ENCODE assay signal across 23 cellular contexts in the genomic region with DNA sequence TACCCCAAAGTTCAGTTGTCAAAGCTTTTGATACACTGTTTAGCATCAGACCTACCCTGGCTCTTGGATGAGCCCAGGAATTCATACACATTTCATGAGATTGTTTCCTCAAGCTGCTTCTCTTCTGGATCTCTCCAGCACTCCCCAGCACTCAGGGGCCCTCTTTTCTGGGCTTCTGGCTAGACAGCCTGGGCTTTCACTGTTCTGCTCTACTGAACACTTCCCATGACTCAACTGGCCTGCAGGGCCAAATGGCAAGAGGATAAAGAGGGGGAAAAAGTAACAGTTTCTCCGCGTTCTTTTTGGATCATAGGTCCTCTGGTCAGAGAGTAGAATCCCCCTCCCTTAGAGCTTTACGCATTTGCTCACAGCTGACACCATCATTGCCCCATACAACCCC. TPM values are rescaled to one million over a fixed set of nuclear protein-coding genes. Genes with fewer than 3 reads are reported as not detected.
DNase-seq lines count a peak whose midpoint lies in the region; ATAC-seq, FAIRE-seq and TF ChIP-seq lines count a peak whose summit lies in the region.
"Had no signal": no experiment of that assay in that cellular context is flagged by ENCODE, and none has a peak within 500 bp of the region (broad histone marks: within the 10 kb centered on the region; RNA-seq: fewer than 3 reads in every experiment).

No MANE protein-coding gene starts in this region.

- no peak for TF ChIP-seq POLR2A in H1 (IDR thresholded peaks at IDR 0.05; ENCODE audit: control extremely low read depth in 1 of 2, low read depth in 2 of 2, low read length in 2 of 2)

- H2BK20ac ChIP-seq in H1 (ENCODE audit: low read length): no peak overlapping the region

- TF ChIP-seq CTCF in H1 (IDR thresholded peaks at IDR 0.05; ENCODE audit: control extremely low read depth in 1 of 3, insufficient read depth in 1 of 3, low read depth in 1 of 3, low read length in 3 of 3): no peak
- no peak for TF ChIP-seq CTCF in CD8-positive, alpha-beta T cell (IDR thresholded peaks at IDR 0.05)

- FAIRE-seq in H1 (lab: Jason Lieb, UNC): no peak
- FAIRE-seq: G401.6 had no signal

- H3K4me1 ChIP-seq in ACC112 (ENCODE audit: control insufficient read depth, insufficient read depth, low read length, unreplicated experiment): no peaks in the 10 kb centered on the region
- H3K4me1 ChIP-seq in H1 (replicated peaks in 1 of 4; ENCODE audit: control insufficient read depth in 3 of 4, insufficient read depth in 4 of 4, low read length in 3 of 4): no peaks in the 10 kb centered on the region
- H3K4me1 ChIP-seq in CD8-positive, alpha-beta T cell (ENCODE audit: insufficient read depth, low read length): no peaks in the 10 kb centered on the region
- H3K4me1 ChIP-seq: BLaER1 had no signal

- no peaks in the 10 kb centered on the region for H3K27me3 ChIP-seq in ACC112 (ENCODE audit: insufficient read depth, low read length)
- H3K27me3 ChIP-seq in MG63: no peaks in the 10 kb centered on the region
- H3K27me3 ChIP-seq in H1 (replicated peaks in 1 of 4; ENCODE audit: control insufficient read depth in 3 of 4, extremely low read depth in 1 of 4, insufficient read depth in 3 of 4, low read length in 3 of 4): no peaks in the 10 kb centered on the region
- no peaks in the 10 kb centered on the region for H3K27me3 ChIP-seq in CD8-positive, alpha-beta T cell (ENCODE audit: insufficient read depth, low read length)
- H3K27me3 ChIP-seq: BLaER1 had no signal

- peaks cover 3% of the 10 kb centered on the region for H3K9me3 Mint-ChIP-seq in stimulated activated memory B cell treated with anti-CD40 and anti-IgM and Interleukin-4, amounts not matched to agents 10 μg/mL and 1 μg/mL and 100 μg/mL, for 72 hours
- H3K9me3 Mint-ChIP-seq in CD8-positive, alpha-beta T cell: peaks cover 5% of the 10 kb centered on the region

- no peak overlapping the region for H3K23ac ChIP-seq in H1 (ENCODE audit: insufficient read length)

- 74% methylated on average over 3 of the region's 3 CpGs; no CpG with 5 or more reads in 1 of the 2 experiments for WGBS in H1 (ENCODE audit: extremely low coverage in 1 of 2, insufficient coverage in 1 of 2, insufficient read length in 1 of 2, insufficient replicate concordance in 2 of 2, low coverage in 1 of 2, low lambda C conversion rate in 2 of 2, missing lambda C conversion rate in 1 of 2), 2 experiments

- no peaks in the 10 kb centered on the region for H3K23me2 ChIP-seq in H1 (ENCODE audit: low read depth, low read length)

- no peak overlapping the region for H2BK15ac ChIP-seq in H1 (ENCODE audit: low read length)

- H3K9me3 ChIP-seq in MG63 (no peaks in the 10 kb centered on the region), H1 (ENCODE audit: insufficient read depth in 2 of 2, low read depth in 1 of 2, low read length in 1 of 2) (no peaks in the 10 kb centered on the region)
- no peaks in the 10 kb centered on the region for H3K9me3 ChIP-seq in CD8-positive, alpha-beta T cell (ENCODE audit: low read length)
- H3K9me3 ChIP-seq: BLaER1, SK-N-SH had no signal

- no peak overlapping the region for H4K8ac ChIP-seq in H1 (ENCODE audit: extremely low read depth, insufficient read depth, low read length)

- H3K18ac ChIP-seq in H1 (ENCODE audit: extremely low read depth, low read length): no peak overlapping the region

- H3K4me2 ChIP-seq in H1 (ENCODE audit: insufficient read depth in 1 of 2, low read depth in 2 of 2, low read length in 2 of 2): no peak overlapping the region
- H3K4me2 ChIP-seq: BLaER1, SK-N-SH had no signal

- H3K79me2 ChIP-seq in ACC112 (ENCODE audit: control insufficient read depth, insufficient read depth, low read length, unreplicated experiment) (no peaks in the 10 kb centered on the region), H1 (ENCODE audit: control insufficient read depth in 1 of 2, insufficient read depth in 2 of 2, low read length in 2 of 2) (no peaks in the 10 kb centered on the region)

- peak overlapping the region; percentile 31 for H2AFZ ChIP-seq in ACC112 (ENCODE audit: low read length, unreplicated experiment)
- H2AFZ ChIP-seq in H1 (ENCODE audit: low read length): peak overlapping the region; percentile 47; the same call in 1 of the 2 replicates

- no peak overlapping the region for H4K91ac ChIP-seq in H1 (replicated peaks; ENCODE audit: insufficient read length, low read length)

- H2BK12ac ChIP-seq in H1 (ENCODE audit: low read depth, low read length): no peak overlapping the region

- intact Hi-C loops in CD8-positive, alpha-beta T cell (cut with DNase I, micrococcal nuclease): no loop called here

- H3K36me3 ChIP-seq in ACC112 (ENCODE audit: insufficient read depth, low read length): no peaks in the 10 kb centered on the region
- H3K36me3 ChIP-seq in MG63: no peaks in the 10 kb centered on the region
- H3K36me3 ChIP-seq in H1 (ENCODE audit: control insufficient read depth in 2 of 4, insufficient read depth in 4 of 4, low read length in 3 of 4): no peaks in the 10 kb centered on the region
- H3K36me3 ChIP-seq in CD8-positive, alpha-beta T cell (ENCODE audit: insufficient read depth, low read length): no peaks in the 10 kb centered on the region
- H3K36me3 ChIP-seq: BLaER1 had no signal

- no peaks in the 10 kb centered on the region for H3K4me1 Mint-ChIP-seq in stimulated activated memory B cell treated with anti-CD40 and anti-IgM and Interleukin-4, amounts not matched to agents 10 μg/mL and 1 μg/mL and 100 μg/mL, for 72 hours
- H3K4me1 Mint-ChIP-seq in CD8-positive, alpha-beta T cell (ENCODE audit: low read depth): no peaks in the 10 kb centered on the region
- H3K4me1 Mint-ChIP-seq: CD4-positive, CD25-positive, alpha-beta regulatory T cell had no signal

- H3K79me1 ChIP-seq in H1 (ENCODE audit: low read depth, low read length): no peaks in the 10 kb centered on the region

- POLR2A ChIA-PET in H1 (lab: Charles Lee; ENCODE audit: partially characterized antibody): no interaction called here
- POLR2A ChIA-PET in CD8-positive, alpha-beta T cell (lab: Charles Lee): no interaction called here

- no peak for ATAC-seq in stimulated activated memory B cell treated with anti-CD40 and anti-IgM and Interleukin-4, amounts not matched to agents 10 μg/mL and 1 μg/mL and 100 μg/mL, for 72 hours
- ATAC-seq in CD8-positive, alpha-beta T cell: no peak

- H3K27ac ChIP-seq in ACC112 (ENCODE audit: low read depth, low read length) (no peak overlapping the region), H1 (ENCODE audit: low read depth, low read length) (no peak overlapping the region)
- no peak overlapping the region for H3K27ac ChIP-seq in CD8-positive, alpha-beta T cell (ENCODE audit: low read depth, low read length)
- H3K27ac ChIP-seq: 22Rv1, BLaER1 had no signal

- no peak overlapping the region for H3K4me3 Mint-ChIP-seq in stimulated activated memory B cell treated with anti-CD40 and anti-IgM and Interleukin-4, amounts not matched to agents 10 μg/mL and 1 μg/mL and 100 μg/mL, for 72 hours
- no peak overlapping the region for H3K4me3 Mint-ChIP-seq in CD8-positive, alpha-beta T cell
- H3K4me3 Mint-ChIP-seq: CD4-positive, CD25-positive, alpha-beta regulatory T cell had no signal

- no peak overlapping the region for H3K27ac Mint-ChIP-seq in stimulated activated memory B cell treated with anti-CD40 and anti-IgM and Interleukin-4, amounts not matched to agents 10 μg/mL and 1 μg/mL and 100 μg/mL, for 72 hours
- H3K27ac Mint-ChIP-seq in CD8-positive, alpha-beta T cell: no peak overlapping the region
- H3K27ac Mint-ChIP-seq: CD4-positive, CD25-positive, alpha-beta regulatory T cell had no signal

- CTCF ChIA-PET in H1 (lab: Charles Lee; ENCODE audit: partially characterized antibody): interaction anchor here (1.0 to 1.3 kb wide), 6 partner anchors 19 to 66 kb away, joined by 3 to 4 read pairs (median 3); no protein-coding TSS in a partner anchor
- CTCF ChIA-PET in CD8-positive, alpha-beta T cell (lab: Charles Lee): no interaction called here

- TF ChIP-seq EP300 in H1 (IDR thresholded peaks at IDR 0.05; ENCODE audit: borderline replicate concordance in 1 of 2, low read depth in 2 of 2, low read length in 2 of 2): no peak

- no peak overlapping the region for H4K5ac ChIP-seq in H1 (ENCODE audit: insufficient read length, low read depth, low read length)

- H3K14ac ChIP-seq in H1 (ENCODE audit: insufficient read length): no peak overlapping the region

- no peak overlapping the region for H3K9ac ChIP-seq in H1 (replicated peaks in 1 of 4; ENCODE audit: extremely low read depth in 1 of 4, low read depth in 3 of 4, low read length in 3 of 4)
- H3K9ac ChIP-seq: BLaER1, SK-N-SH had no signal

- H4K20me1 ChIP-seq in H1 (replicated peaks in 1 of 2; ENCODE audit: control insufficient read depth in 1 of 2, insufficient read depth in 2 of 2, low read length in 2 of 2): no peaks in the 10 kb centered on the region
- H4K20me1 ChIP-seq: BLaER1 had no signal

- H2BK5ac ChIP-seq in H1 (ENCODE audit: low read depth, low read length): no peak overlapping the region

- H3K4me3 ChIP-seq in ACC112 (ENCODE audit: low read depth, low read length) (peak overlapping the region; percentile 15; the same call in 1 of the 2 replicates), MG63 (no peak overlapping the region), H1 (ENCODE audit: extremely low read depth in 1 of 4, insufficient read depth in 2 of 4, low read depth in 3 of 4, low read length in 4 of 4) (no peak overlapping the region)
- H3K4me3 ChIP-seq in CD8-positive, alpha-beta T cell (ENCODE audit: low read depth, low read length): no peak overlapping the region
- H3K4me3 ChIP-seq: BLaER1 had no signal

- peak; percentile 30 for DNase-seq in MG63
- DNase-seq in H1 (ENCODE audit: low read depth in 1 of 2, low spot score in 2 of 2): no peak
- peak; percentile 73 for DNase-seq in kidney tubule cell (ENCODE audit: low spot score)
- no peak for DNase-seq in NCI-H2029 (lab: John Stamatoyannopoulos, UW)
- no peak for DNase-seq in CD8-positive, alpha-beta T cell
- DNase-seq in dermis blood vessel endothelial cell: no peak
- DNase-seq: CD4-positive, CD25-positive, alpha-beta regulatory T cell; DMS53; GOT3; HCEC 1CT; MV-4-11; NCI-H1105; NCI-H1436 treated with DMSO at 0.1 percent for 48 hours; NCI-H187 treated with DMSO at 0.1 percent for 48 hours; NCI-H2107; NCI-H524; NCI-H748 treated with DMSO at 0.1 percent for 48 hours; SK-N-SH had no signal

- H3K36me3 Mint-ChIP-seq in stimulated activated memory B cell treated with anti-CD40 and anti-IgM and Interleukin-4, amounts not matched to agents 10 μg/mL and 1 μg/mL and 100 μg/mL, for 72 hours: no peaks in the 10 kb centered on the region
- no peaks in the 10 kb centered on the region for H3K36me3 Mint-ChIP-seq in CD8-positive, alpha-beta T cell
- H3K36me3 Mint-ChIP-seq: CD4-positive, CD25-positive, alpha-beta regulatory T cell had no signal

- H3K4ac ChIP-seq in H1 (replicated peaks; ENCODE audit: insufficient read length, low read depth, low read length): no peak overlapping the region

- no peak for TF ChIP-seq RAD21 in H1 (IDR thresholded peaks at IDR 0.05 in 1 of 2, conservative IDR thresholded peaks at IDR 0.05 in 1 of 2; ENCODE audit: low read depth in 2 of 2, low read length in 2 of 2)

- H2BK120ac ChIP-seq in H1 (replicated peaks; ENCODE audit: low read depth, low read length): no peak overlapping the region

- H3K56ac ChIP-seq in H1 (replicated peaks; ENCODE audit: insufficient read length, low read depth, low read length): no peak overlapping the region

- H3K27me3 Mint-ChIP-seq in stimulated activated memory B cell treated with anti-CD40 and anti-IgM and Interleukin-4, amounts not matched to agents 10 μg/mL and 1 μg/mL and 100 μg/mL, for 72 hours: no peaks in the 10 kb centered on the region
- no peaks in the 10 kb centered on the region for H3K27me3 Mint-ChIP-seq in CD8-positive, alpha-beta T cell (ENCODE audit: low read depth)
- H3K27me3 Mint-ChIP-seq: CD4-positive, CD25-positive, alpha-beta regulatory T cell had no signal

- H2AK5ac ChIP-seq in H1 (ENCODE audit: low read depth, low read length): no peak overlapping the region

RNA-seq across cellular contexts. Expression of a gene that starts 20.9 kb away (rescaled TPM):
- 67.0 and 69.9 TPM in 2 replicates for total RNA-seq in MG63 (2014; rRNA removed; shearing (Covaris generic); ENCODE audit: low replicate concordance)
- total RNA-seq in H1 (2021; fragmentation: NEBNext Ultra II Directional; extraction: Animal tissue kit (Norgen Biotek cat#: 25700)): 1.2 and 1.6 TPM in 2 replicates
- polyA plus RNA-seq in H1 (2011; rRNA removed): 0.25 and 0.63 TPM in 2 replicates
- 0.48 TPM for polyA plus RNA-seq in H1 (2011; cell fraction: cytosol; rRNA removed)
- polyA plus RNA-seq in H1 (2011; cell fraction: nucleus; rRNA removed): 0.14 TPM
- polyA plus RNA-seq in H1 (2012, experiment 1 of 2): 0.42 to 1.0 TPM (median 0.62 TPM) in 4 replicates
- polyA plus RNA-seq in H1 (2012, experiment 2 of 2): 0.63 TPM
- 0.83 TPM for polyA plus RNA-seq in H1 (2013, experiment 1 of 2)
- 1.0 TPM for polyA plus RNA-seq in H1 (2013, experiment 2 of 2)
- polyA minus RNA-seq in H1 (2011; rRNA and poly(A)+ RNA removed): 0.39 and 1.5 TPM in 2 replicates
- polyA minus RNA-seq in H1 (2011; cell fraction: cytosol; rRNA and poly(A)+ RNA removed): 1.2 TPM
- not detected for polyA minus RNA-seq in H1 (2011; cell fraction: nucleus; rRNA and poly(A)+ RNA removed)
- total RNA-seq in CD8-positive, alpha-beta T cell: not detected
- total RNA-seq in dermis blood vessel endothelial cell: 1.1 and 2.7 TPM in 2 replicates
- total RNA-seq: CD4-positive, CD25-positive, alpha-beta regulatory T cell had no signal
- polyA plus RNA-seq: CD4-positive, CD25-positive, alpha-beta regulatory T cell had no signal

Comparison
In these comparisons a context has a peak if more than half of its experiments do, and no peak if none do; other contexts are left out.
1. DNase-seq: peak in MG63 (single experiment) and kidney tubule cell (single experiment); none in H1 (0 of 2), NCI-H2029 (single experiment), CD8-positive, alpha-beta T cell (0 of 7) and dermis blood vessel endothelial cell (single experiment).
2. RNA of a gene that starts 20.9 kb away (total RNA-seq): 67.0 to 69.9 TPM in MG63; 1.1 to 2.7 TPM in dermis blood vessel endothelial cell, 1.2 to 1.6 TPM in H1 and not detected in CD8-positive, alpha-beta T cell; every median in the first group is over 10 times any median in the second.